ENCODE assay signal across 14 cellular contexts in the genomic region with DNA sequence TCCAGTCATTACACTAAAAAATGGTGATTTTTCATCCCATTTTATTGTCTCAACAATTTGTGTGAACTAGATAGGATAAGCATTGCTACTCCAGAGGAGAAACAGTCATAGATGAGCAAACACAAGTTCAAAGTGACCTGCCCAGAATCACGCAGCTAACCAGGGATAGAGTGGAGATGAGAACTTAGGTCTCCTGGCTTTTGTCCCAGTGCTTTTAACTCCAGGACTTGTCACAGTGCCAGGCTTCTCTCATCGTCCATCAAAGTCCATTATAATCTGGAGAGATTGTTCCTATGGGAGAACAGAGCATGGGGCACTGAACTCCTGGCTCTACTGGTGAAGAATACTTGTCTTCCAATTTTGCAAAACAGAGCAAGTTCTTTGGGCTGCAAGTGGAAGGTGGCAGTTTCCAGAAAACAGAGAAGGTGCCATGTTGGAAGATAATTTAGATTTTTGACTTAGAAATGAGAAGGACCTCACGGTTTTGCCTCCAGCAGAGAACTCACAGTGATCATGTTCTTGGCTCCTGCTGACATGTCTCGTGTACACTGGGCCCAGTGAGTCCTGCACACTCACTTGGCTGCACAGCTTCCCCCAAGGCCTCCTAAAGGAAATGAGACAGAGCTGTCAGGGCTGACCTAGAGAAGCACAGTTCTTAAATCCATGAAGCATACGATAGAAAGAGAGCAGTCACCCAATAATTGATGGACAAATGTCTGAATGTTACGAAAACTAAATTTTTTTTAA.
A peak's percentile ranks its signal among the peaks of the same experiment; 100 is the strongest.
DNase-seq lines count a peak whose midpoint lies in the region; ATAC-seq, FAIRE-seq and TF ChIP-seq lines count a peak whose summit lies in the region.
"Had no signal": no experiment of that assay in that cellular context is flagged by ENCODE, and none has a peak within 500 bp of the region (broad histone marks: within the 10 kb centered on the region; RNA-seq: fewer than 3 reads in every experiment).

No MANE protein-coding gene starts in this region.

- DNase-seq in Right ventricle myocardium inferior (ENCODE audit: missing footprints), result no peak
- DNase-seq in cardiac septum (ENCODE audit: low spot score), result no peak
- DNase-seq in NCI-H345 treated with DMSO at 0.1 percent for 48 hours (lab: John Stamatoyannopoulos, UW; ENCODE audit: unreplicated experiment), result peak; percentile 16
- DNase-seq in fibroblast of pulmonary artery (ENCODE audit: low read depth), result peak; percentile 72
- peak; percentile 29 for DNase-seq in small intestine
- DNase-seq in GM19240 (ENCODE audit: insufficient read length, low spot score), result no peak
- DNase-seq: H9; NCI-H146; stimulated activated CD4-positive, alpha-beta T cell treated with anti-CD3 and anti-CD28 coated beads, Interleukin-4, amount 100 ng/mL, for 4 hours; stimulated activated naive B cell treated with anti-CD40 and anti-IgM and Interleukin-4, amounts not matched to agents 10 μg/mL and 1 μg/mL and 100 μg/mL, for 72 hours; SW 1271 had no signal

- TF ChIP-seq CTCF in fibroblast of pulmonary artery (IDR thresholded peaks at IDR 0.05; ENCODE audit: low read length, missing control alignments), result no peak

- FAIRE-seq in small intestine (lab: Jason Lieb, UNC), result no peak
- FAIRE-seq: colon had no signal

- H3K4me3 ChIP-seq in fibroblast of pulmonary artery (replicated peaks; ENCODE audit: low read depth, low read length) (no peak overlapping the region), small intestine (ENCODE audit: low read depth in 1 of 2, low read length in 2 of 2) (no peak overlapping the region)

- ATAC-seq in Right ventricle myocardium inferior (peak; percentile 56), GM21367 (IDR thresholded peaks at IDR 0.05; ENCODE audit: unreplicated experiment) (no peak), GM19035 (IDR thresholded peaks at IDR 0.05; ENCODE audit: unreplicated experiment) (no peak)
- ATAC-seq: stimulated activated naive B cell treated with anti-CD40 and anti-IgM and Interleukin-4, amounts not matched to agents 10 μg/mL and 1 μg/mL and 100 μg/mL, for 72 hours had no signal

- H3K27me3 ChIP-seq in small intestine (ENCODE audit: control insufficient read depth in 2 of 2, insufficient read depth in 2 of 2, low read length in 2 of 2), result no peaks in the 10 kb centered on the region

- intact Hi-C loops in Right ventricle myocardium inferior (cut with DNase I), result loop anchor here (5.0 kb wide), 1 partner anchor 325 kb away; a partner anchor contains a TSS
- intact Hi-C loops in cardiac septum (cut with DNase I), result no loop called here

- no peak overlapping the region for H3K27ac ChIP-seq in small intestine (ENCODE audit: low read depth in 1 of 2, low read length in 1 of 2)

- no peaks in the 10 kb centered on the region for H3K9me3 ChIP-seq in small intestine (ENCODE audit: control insufficient read depth, low read depth)

- no peaks in the 10 kb centered on the region for H3K36me3 ChIP-seq in small intestine (ENCODE audit: control insufficient read depth in 2 of 2, insufficient read depth in 2 of 2, low read length in 2 of 2)

- H3K4me1 ChIP-seq in small intestine (ENCODE audit: control insufficient read depth in 2 of 2, insufficient read depth in 1 of 2, low read depth in 1 of 2, low read length in 1 of 2), result no peaks in the 10 kb centered on the region

- WGBS in small intestine, 3 donors, result 61 to 79% (median 69%) methylated on average over 6 of the region's 6 CpGs

Comparison
In these comparisons a context has a peak if more than half of its experiments do, and no peak if none do; other contexts are left out.
1. DNase-seq: peak in NCI-H345 treated with DMSO at 0.1 percent for 48 hours (single experiment), fibroblast of pulmonary artery (single experiment) and small intestine (single experiment); none in Right ventricle myocardium inferior (single experiment), cardiac septum (single experiment) and GM19240 (single experiment).